22 cellular contexts compared by ENCODE assay signal in genomic region chr4:111204807-111205206, GRCh38.
"Had no signal": no experiment of that assay in that cellular context is flagged by ENCODE, and none has a peak within 500 bp of the region (broad histone marks: within the 10 kb centered on the region; RNA-seq: fewer than 3 reads in every experiment).

No MANE protein-coding gene starts in this region.

- H3K9me3 Mint-ChIP-seq: activated T-helper 1 cell treated with anti-CD3 and anti-CD28 coated beads, Interleukin-12 subunit alpha, Interleukin-12 subunit beta, Interleukin-2, Interleukin-4 antibody, amounts not matched to agents 30 ng/mL and 10 ng/mL and 1 ng/mL, durations not matched to agents 14 hours and 24 hours and 36 hours; neural crest cell; stimulated activated naive CD8-positive, alpha-beta T cell treated with anti-CD3 and anti-CD28 coated beads, Interleukin-15, Interleukin-2, amounts not matched to agents 100 ng/mL and 50 ng/mL, for 24 hours had no signal

- H3K9me3 ChIP-seq: esophagus muscularis mucosa, left lung, psoas muscle, transverse colon, vagina had no signal

- H3K27me3 Mint-ChIP-seq: stimulated activated naive CD8-positive, alpha-beta T cell treated with anti-CD3 and anti-CD28 coated beads, Interleukin-15, Interleukin-2, amounts not matched to agents 100 ng/mL and 50 ng/mL, for 24 hours; T-helper 17 cell had no signal

- H3K27ac ChIP-seq: esophagus muscularis mucosa, left lung, psoas muscle, transverse colon, vagina had no signal

- FAIRE-seq: endothelial cell of umbilical vein, kidney, small intestine had no signal

- H3K4me3 ChIP-seq: esophagus muscularis mucosa, left lung, psoas muscle, transverse colon, vagina had no signal

- H3K36me3 ChIP-seq: esophagus muscularis mucosa, left lung, transverse colon, vagina had no signal

- H3K36me3 Mint-ChIP-seq: activated naive CD4-positive, alpha-beta T cell treated with anti-CD3 and anti-CD28 coated beads, Interleukin-2, amount 50 U/mL, for 72 hours had no signal

- H3K4me1 Mint-ChIP-seq: neural crest cell, T-helper 17 cell had no signal

- H3K4me3 Mint-ChIP-seq: activated T-helper 1 cell treated with anti-CD3 and anti-CD28 coated beads, Interleukin-12 subunit alpha, Interleukin-12 subunit beta, Interleukin-2, Interleukin-4 antibody, amounts not matched to agents 30 ng/mL and 10 ng/mL and 1 ng/mL, durations not matched to agents 14 hours and 24 hours and 36 hours; neural crest cell; stimulated activated naive CD8-positive, alpha-beta T cell treated with anti-CD3 and anti-CD28 coated beads, Interleukin-15, Interleukin-2, amounts not matched to agents 100 ng/mL and 50 ng/mL, for 24 hours; T-helper 17 cell had no signal

- H3K4me1 ChIP-seq: esophagus muscularis mucosa, left lung, psoas muscle, transverse colon, vagina had no signal

- ATAC-seq: activated naive CD4-positive, alpha-beta T cell treated with anti-CD3 and anti-CD28 coated beads, Interleukin-2, amount 50 U/mL, for 72 hours; left lung; psoas muscle; right cardiac atrium; T-helper 17 cell had no signal

- H3K27me3 ChIP-seq: esophagus muscularis mucosa, left lung, transverse colon, vagina had no signal

- DNase-seq: activated CD4-positive, alpha-beta T cell treated with anti-CD3 and anti-CD28 coated beads, Interleukin-2, amount 50 U/mL, for 4 hours; activated gamma-delta T cell treated with Interleukin-2 at 50 U/mL for 16 hours; dermis blood vessel endothelial cell; effector memory CD4-positive, alpha-beta T cell; hypothalamus; kidney; left lung; midbrain; psoas muscle; right cardiac atrium; small intestine; stimulated activated CD4-positive, alpha-beta T cell treated with anti-CD3 and anti-CD28 coated beads, Interleukin-15, amount 100 ng/mL, for 24 hours; stimulated activated CD4-positive, alpha-beta T cell treated with anti-CD3 and anti-CD28 coated beads, Interleukin-2, amount 100 ng/mL, for 48 hours; T-helper 17 cell; transverse colon had no signal

- H3K27ac Mint-ChIP-seq: activated naive CD4-positive, alpha-beta T cell treated with anti-CD3 and anti-CD28 coated beads, Interleukin-2, amount 50 U/mL, for 72 hours; activated T-helper 1 cell treated with anti-CD3 and anti-CD28 coated beads, Interleukin-12 subunit alpha, Interleukin-12 subunit beta, Interleukin-2, Interleukin-4 antibody, amounts not matched to agents 30 ng/mL and 10 ng/mL and 1 ng/mL, durations not matched to agents 14 hours and 24 hours and 36 hours; stimulated activated naive CD8-positive, alpha-beta T cell treated with anti-CD3 and anti-CD28 coated beads, Interleukin-15, Interleukin-2, amounts not matched to agents 100 ng/mL and 50 ng/mL, for 24 hours; T-helper 17 cell had no signal
